In the genomic region with DNA sequence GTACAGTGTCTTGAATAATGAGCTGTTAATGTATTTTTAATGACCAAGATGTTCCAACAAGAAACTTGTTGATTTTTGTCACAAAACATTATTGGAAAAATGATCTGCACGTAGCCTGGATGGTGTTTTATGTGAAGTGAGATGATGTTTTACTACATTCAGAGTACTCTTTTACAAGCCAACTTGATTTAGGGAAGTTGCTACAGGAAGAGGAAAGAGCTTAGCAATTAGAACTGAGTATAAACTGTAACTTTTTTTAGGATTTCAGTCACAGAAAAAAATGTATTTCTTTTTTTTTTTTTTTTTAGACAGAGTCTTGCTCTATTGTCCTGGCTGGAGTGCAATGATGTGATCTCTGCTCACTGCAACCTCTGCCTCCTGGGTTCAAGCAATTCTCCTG, we compare ENCODE assay signal across 19 cellular contexts.
"Had no signal": no experiment of that assay in that cellular context is flagged by ENCODE, and none has a peak within 500 bp of the region (broad histone marks: within the 10 kb centered on the region; RNA-seq: fewer than 3 reads in every experiment).

No MANE protein-coding gene starts in this region.

- H3K4me1 ChIP-seq: gastroesophageal sphincter, thyroid gland had no signal

- H3K27me3 ChIP-seq: gastroesophageal sphincter, thyroid gland had no signal

- H3K9me3 Mint-ChIP-seq: activated B cell treated with CpG ODN at 0.5 μM for 24 hours; activated CD4-positive, alpha-beta memory T cell treated with anti-CD3 and anti-CD28 coated beads for 36 hours had no signal

- DNase-seq: activated B cell treated with CpG ODN at 0.5 μM for 24 hours; activated CD4-positive, alpha-beta memory T cell treated with anti-CD3 and anti-CD28 coated beads for 36 hours; activated CD4-positive, alpha-beta T cell treated with anti-CD3 and anti-CD28 coated beads for 4 hours; activated CD8-positive, alpha-beta memory T cell treated with anti-CD3 and anti-CD28 coated beads, Interleukin-2, amount 10 ng/mL, durations not matched to agents 7 days and 5 days; cerebellar nuclear complex; effector CD8-positive, alpha-beta T cell; heart right ventricle; kidney glomerular epithelial cell; left ventricle myocardium superior; mesenchymal stem cell; mucosa of descending colon; naive B cell; stimulated activated naive CD4-positive, alpha-beta T cell; thyroid gland had no signal

- H3K4me1 Mint-ChIP-seq: activated CD8-positive, alpha-beta memory T cell treated with anti-CD3 and anti-CD28 coated beads, Interleukin-2, amount 10 ng/mL, durations not matched to agents 7 days and 5 days; neural crest cell had no signal

- H3K27me3 Mint-ChIP-seq: progenitor cell of endocrine pancreas had no signal

- H3K36me3 ChIP-seq: gastroesophageal sphincter, heart right ventricle, thyroid gland had no signal

- H3K9me3 ChIP-seq: gastroesophageal sphincter, mucosa of descending colon, thyroid gland had no signal

- ATAC-seq: activated CD8-positive, alpha-beta memory T cell treated with anti-CD3 and anti-CD28 coated beads, Interleukin-2, amount 10 ng/mL, durations not matched to agents 7 days and 5 days; esophagus mucosa; gastroesophageal sphincter; heart right ventricle; left ventricle myocardium superior; mucosa of descending colon had no signal

- H3K27ac Mint-ChIP-seq: activated B cell treated with CpG ODN at 0.5 μM for 24 hours; activated CD4-positive, alpha-beta memory T cell treated with anti-CD3 and anti-CD28 coated beads for 36 hours; activated CD8-positive, alpha-beta memory T cell treated with anti-CD3 and anti-CD28 coated beads, Interleukin-2, amount 10 ng/mL, durations not matched to agents 7 days and 5 days; activated naive CD8-positive, alpha-beta T cell; progenitor cell of endocrine pancreas had no signal

- H3K4me3 ChIP-seq: gastroesophageal sphincter, heart right ventricle, mucosa of descending colon, thyroid gland had no signal

- H3K27ac ChIP-seq: gastroesophageal sphincter, heart right ventricle, thyroid gland had no signal

- H3K4me3 Mint-ChIP-seq: activated B cell treated with CpG ODN at 0.5 μM for 24 hours; activated CD4-positive, alpha-beta memory T cell treated with anti-CD3 and anti-CD28 coated beads for 36 hours; activated CD8-positive, alpha-beta memory T cell treated with anti-CD3 and anti-CD28 coated beads, Interleukin-2, amount 10 ng/mL, durations not matched to agents 7 days and 5 days; activated naive CD8-positive, alpha-beta T cell; neural crest cell had no signal

- H3K36me3 Mint-ChIP-seq: activated CD4-positive, alpha-beta memory T cell treated with anti-CD3 and anti-CD28 coated beads for 36 hours; activated CD8-positive, alpha-beta memory T cell treated with anti-CD3 and anti-CD28 coated beads, Interleukin-2, amount 10 ng/mL, durations not matched to agents 7 days and 5 days had no signal
